In genomic region chr3:111229301-111229700, GRCh38 we compare ENCODE assay signal across 3 cellular contexts.
TF ChIP-seq lines count a peak whose summit lies in the region.

No MANE protein-coding gene starts in this region.

TF ChIP-seq in GM23338, 12 proteins besides CTCF, POLR2A, EP300 and RAD21 (continued from another document):
- TF ChIP-seq POLR2AphosphoS5 (IDR thresholded peaks at IDR 0.05; ENCODE audit: low read depth), result no peak
- no peak for TF ChIP-seq CREB1 (CRISPR knock-in tag; IDR thresholded peaks at IDR 0.05; ENCODE audit: low read depth)
- no peak for TF ChIP-seq ZNF462 (CRISPR knock-in tag; IDR thresholded peaks at IDR 0.05)
- TF ChIP-seq STAT1 (IDR thresholded peaks at IDR 0.05; ENCODE audit: unreplicated experiment), result no peak

TF ChIP-seq in WTC11, 78 proteins besides CTCF, POLR2A, EP300 and RAD21 (continued from another document):
- no peak for TF ChIP-seq PRDM15 (CRISPR knock-in tag; IDR thresholded peaks at IDR 0.05)
- no peak for TF ChIP-seq ZBTB21 (CRISPR knock-in tag; IDR thresholded peaks at IDR 0.05; ENCODE audit: borderline replicate concordance)
- TF ChIP-seq, protein P1, sequence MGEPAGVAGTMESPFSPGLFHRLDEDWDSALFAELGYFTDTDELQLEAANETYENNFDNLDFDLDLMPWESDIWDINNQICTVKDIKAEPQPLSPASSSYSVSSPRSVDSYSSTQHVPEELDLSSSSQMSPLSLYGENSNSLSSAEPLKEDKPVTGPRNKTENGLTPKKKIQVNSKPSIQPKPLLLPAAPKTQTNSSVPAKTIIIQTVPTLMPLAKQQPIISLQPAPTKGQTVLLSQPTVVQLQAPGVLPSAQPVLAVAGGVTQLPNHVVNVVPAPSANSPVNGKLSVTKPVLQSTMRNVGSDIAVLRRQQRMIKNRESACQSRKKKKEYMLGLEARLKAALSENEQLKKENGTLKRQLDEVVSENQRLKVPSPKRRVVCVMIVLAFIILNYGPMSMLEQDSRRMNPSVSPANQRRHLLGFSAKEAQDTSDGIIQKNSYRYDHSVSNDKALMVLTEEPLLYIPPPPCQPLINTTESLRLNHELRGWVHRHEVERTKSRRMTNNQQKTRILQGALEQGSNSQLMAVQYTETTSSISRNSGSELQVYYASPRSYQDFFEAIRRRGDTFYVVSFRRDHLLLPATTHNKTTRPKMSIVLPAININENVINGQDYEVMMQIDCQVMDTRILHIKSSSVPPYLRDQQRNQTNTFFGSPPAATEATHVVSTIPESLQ (CRISPR knock-in tag; IDR thresholded peaks at IDR 0.05), result no peak
- TF ChIP-seq, protein P2, sequence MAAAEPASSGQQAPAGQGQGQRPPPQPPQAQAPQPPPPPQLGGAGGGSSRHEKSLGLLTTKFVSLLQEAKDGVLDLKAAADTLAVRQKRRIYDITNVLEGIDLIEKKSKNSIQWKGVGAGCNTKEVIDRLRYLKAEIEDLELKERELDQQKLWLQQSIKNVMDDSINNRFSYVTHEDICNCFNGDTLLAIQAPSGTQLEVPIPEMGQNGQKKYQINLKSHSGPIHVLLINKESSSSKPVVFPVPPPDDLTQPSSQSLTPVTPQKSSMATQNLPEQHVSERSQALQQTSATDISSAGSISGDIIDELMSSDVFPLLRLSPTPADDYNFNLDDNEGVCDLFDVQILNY (CRISPR knock-in tag; IDR thresholded peaks at IDR 0.05), result no peak

TF ChIP-seq in HEK293T, 16 proteins besides CTCF, POLR2A, EP300 and RAD21 (continued from another document):
- no peak for TF ChIP-seq ELF4 (IDR thresholded peaks at IDR 0.05)
